11 cellular contexts compared by ENCODE assay signal in the genomic region with DNA sequence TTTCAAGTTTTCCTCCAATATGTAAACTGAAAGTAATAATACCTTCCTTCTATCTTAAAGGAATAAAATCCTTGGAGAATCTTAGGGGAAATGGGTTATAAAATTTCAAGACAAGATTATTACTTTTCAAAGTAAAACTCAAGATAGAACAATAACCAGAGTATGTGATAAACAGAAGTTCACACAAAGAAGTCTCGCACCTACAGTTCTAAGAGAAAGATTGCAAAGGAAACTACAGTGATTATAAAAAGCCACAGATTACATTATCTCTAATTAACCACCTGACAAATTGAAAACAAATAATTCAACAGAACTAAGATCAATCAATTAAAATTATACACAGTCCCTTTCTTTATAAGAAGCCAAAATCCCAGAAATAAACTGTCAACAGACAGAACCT. TPM values are rescaled to one million over a fixed set of nuclear protein-coding genes. Genes with fewer than 3 reads are reported as not detected.
DNase-seq lines count a peak whose midpoint lies in the region; ATAC-seq and TF ChIP-seq lines count a peak whose summit lies in the region.
"Had no signal": no experiment of that assay in that cellular context is flagged by ENCODE, and none has a peak within 500 bp of the region (broad histone marks: within the 10 kb centered on the region; RNA-seq: fewer than 3 reads in every experiment).

No MANE protein-coding gene starts in this region.

- H3F3A ChIP-seq in MM.1S (ENCODE audit: insufficient read depth, low read length), result peaks cover 18% of the 10 kb centered on the region

- peak overlapping the region; percentile 84 for H3K27ac ChIP-seq in CD4-positive, CD25-positive, alpha-beta regulatory T cell (ENCODE audit: insufficient read depth, low read length, poor library complexity, severe bottlenecking)
- peak overlapping the region; percentile 74; the same call in 1 of the 2 replicates for H3K27ac ChIP-seq in MM.1S (ENCODE audit: low read length)
- peak overlapping the region; percentile 80 for H3K27ac ChIP-seq in neutrophil
- H3K27ac ChIP-seq in ascending aorta, result peak overlapping the region in 1 of 2 donors; percentile 58

- no peaks in the 10 kb centered on the region for H4K20me1 ChIP-seq in MM.1S (ENCODE audit: insufficient read depth, low read length)

- H2AFZ ChIP-seq in MM.1S (ENCODE audit: low read length), result no peak overlapping the region

- peak overlapping the region; percentile 15; the same call in 1 of the 2 replicates for H3K9ac ChIP-seq in MM.1S (ENCODE audit: low read length)

- peaks cover 83% of the 10 kb centered on the region for H3K79me2 ChIP-seq in MM.1S (ENCODE audit: low read length)

- TF ChIP-seq CTCF in MM.1S (IDR thresholded peaks at IDR 0.05; ENCODE audit: low read length), result no peak
- TF ChIP-seq CTCF in neutrophil (IDR thresholded peaks at IDR 0.05), result no peak
- TF ChIP-seq CTCF in ascending aorta (IDR thresholded peaks at IDR 0.05), result no peak

- peak overlapping the region; percentile 95 to 97 (median 95) for H3K27ac Mint-ChIP-seq in CD4-positive, CD25-positive, alpha-beta regulatory T cell
- H3K27ac Mint-ChIP-seq in central memory CD8-positive, alpha-beta T cell (ENCODE audit: low read depth), result peak overlapping the region; percentile 95

- DNase-seq in CD4-positive, CD25-positive, alpha-beta regulatory T cell, result no peak
- DNase-seq in MM.1S, result no peak
- DNase-seq in central memory CD8-positive, alpha-beta T cell (ENCODE audit: low spot score in 2 of 2), result no peak
- DNase-seq in ascending aorta (ENCODE audit: low spot score in 2 of 2), result no peak
- DNase-seq: activated CD8-positive, alpha-beta memory T cell treated with anti-CD3 and anti-CD28 coated beads for 24 hours; cortex of kidney; NCI-H146 had no signal

- ATAC-seq in CD4-positive, CD25-positive, alpha-beta regulatory T cell (ENCODE audit: low read depth in 2 of 2), result no peak
- ATAC-seq in central memory CD8-positive, alpha-beta T cell (replicated peaks; ENCODE audit: extremely low read depth, poor library complexity, severe bottlenecking), result peak; percentile 83
- no peak for ATAC-seq in HG03469 (IDR thresholded peaks at IDR 0.05; ENCODE audit: unreplicated experiment)
- ATAC-seq in HG03571 (IDR thresholded peaks at IDR 0.05; ENCODE audit: unreplicated experiment), result no peak
- no peak for ATAC-seq in HG03097 (IDR thresholded peaks at IDR 0.05; ENCODE audit: low FRiP score, unreplicated experiment)

- H3K4me1 Mint-ChIP-seq in CD4-positive, CD25-positive, alpha-beta regulatory T cell, result peaks cover 31 to 74% (median 61%) of the 10 kb centered on the region in 4 donors
- H3K4me1 Mint-ChIP-seq in central memory CD8-positive, alpha-beta T cell, result peaks cover 62% of the 10 kb centered on the region

- intact Hi-C loops in ascending aorta (cut with DNase I), result no loop called here

- H3K9me3 Mint-ChIP-seq in CD4-positive, CD25-positive, alpha-beta regulatory T cell, result no peaks in the 10 kb centered on the region
- no peaks in the 10 kb centered on the region for H3K9me3 Mint-ChIP-seq in central memory CD8-positive, alpha-beta T cell

- H3K9me3 ChIP-seq in CD4-positive, CD25-positive, alpha-beta regulatory T cell (ENCODE audit: control insufficient read depth in 2 of 2, low read length in 2 of 2), result no peaks in the 10 kb centered on the region
- H3K9me3 ChIP-seq in MM.1S (replicated peaks; ENCODE audit: insufficient read depth, low read length) (no peaks in the 10 kb centered on the region), neutrophil (no peaks in the 10 kb centered on the region), ascending aorta (no peaks in the 10 kb centered on the region)

- H3K4me1 ChIP-seq in CD4-positive, CD25-positive, alpha-beta regulatory T cell (ENCODE audit: control insufficient read depth, insufficient read depth, low read length, poor library complexity, severe bottlenecking), result peaks cover 44% of the 10 kb centered on the region
- peaks cover 23% of the 10 kb centered on the region for H3K4me1 ChIP-seq in MM.1S (ENCODE audit: low read length)
- peaks cover 12 to 22% of the 10 kb centered on the region in 2 experiments for H3K4me1 ChIP-seq in neutrophil (ENCODE audit: control insufficient read depth in 1 of 2, insufficient read depth in 1 of 2, low read depth in 1 of 2, low read length in 1 of 2)
- H3K4me1 ChIP-seq in ascending aorta, result peaks cover 0 to 19% of the 10 kb centered on the region in 2 donors

- no peaks in the 10 kb centered on the region for H3K27me3 Mint-ChIP-seq in CD4-positive, CD25-positive, alpha-beta regulatory T cell
- H3K27me3 Mint-ChIP-seq in central memory CD8-positive, alpha-beta T cell, result no peaks in the 10 kb centered on the region

- H3K27me3 ChIP-seq in CD4-positive, CD25-positive, alpha-beta regulatory T cell (ENCODE audit: control insufficient read depth, insufficient read depth, low read length), result no peaks in the 10 kb centered on the region
- H3K27me3 ChIP-seq in MM.1S (replicated peaks; ENCODE audit: insufficient read depth, low read length) (no peaks in the 10 kb centered on the region), neutrophil (no peaks in the 10 kb centered on the region), ascending aorta (no peaks in the 10 kb centered on the region)

- peak overlapping the region; percentile 83 to 100 (median 91) for H3K4me3 Mint-ChIP-seq in CD4-positive, CD25-positive, alpha-beta regulatory T cell
- peak overlapping the region; percentile 88 for H3K4me3 Mint-ChIP-seq in central memory CD8-positive, alpha-beta T cell

- peak overlapping the region; percentile 86 for H3K4me2 ChIP-seq in MM.1S (ENCODE audit: low read depth, low read length)

- H3K36me3 ChIP-seq in CD4-positive, CD25-positive, alpha-beta regulatory T cell (ENCODE audit: control insufficient read depth, insufficient read depth, low read length), result no peaks in the 10 kb centered on the region
- H3K36me3 ChIP-seq in MM.1S (replicated peaks; ENCODE audit: insufficient read depth, low read length) (no peaks in the 10 kb centered on the region), neutrophil (no peaks in the 10 kb centered on the region), ascending aorta (no peaks in the 10 kb centered on the region)

- no peaks in the 10 kb centered on the region for H3K9me2 ChIP-seq in MM.1S (replicated peaks; ENCODE audit: insufficient read depth, low read length)

- peak overlapping the region; percentile 94 for H3K4me3 ChIP-seq in CD4-positive, CD25-positive, alpha-beta regulatory T cell (ENCODE audit: low read depth, low read length)
- peak overlapping the region; percentile 58 for H3K4me3 ChIP-seq in MM.1S (ENCODE audit: low read length)
- H3K4me3 ChIP-seq in neutrophil (ENCODE audit: low read depth in 1 of 2, low read length in 1 of 2), result peak overlapping the region in 1 of 2 experiments; percentile 49
- peak overlapping the region in 1 of 2 donors; percentile 59 for H3K4me3 ChIP-seq in ascending aorta

- H3K36me3 Mint-ChIP-seq in CD4-positive, CD25-positive, alpha-beta regulatory T cell, result no peaks in the 10 kb centered on the region
- H3K36me3 Mint-ChIP-seq in central memory CD8-positive, alpha-beta T cell (ENCODE audit: insufficient read depth), result peaks cover 14% of the 10 kb centered on the region

RNA-seq across cellular contexts. Expression of a gene that starts 34.0 kb away (rescaled TPM):
- 61.0 TPM for total RNA-seq in CD4-positive, CD25-positive, alpha-beta regulatory T cell
- 10 to 100 TPM in 3 of 4 donors, 1 to 10 TPM in 1; 8.2 to 18.3 (median 12.0) TPM for polyA plus RNA-seq in CD4-positive, CD25-positive, alpha-beta regulatory T cell
- total RNA-seq in ascending aorta, result 12.1 TPM

RNA-seq across cellular contexts. Expression of a gene that starts 57.2 kb away (rescaled TPM):
- total RNA-seq in CD4-positive, CD25-positive, alpha-beta regulatory T cell, result 19.2 TPM
- 10 to 100 TPM in 2 of 4 donors, 1 to 10 TPM in 2; 8.4 to 13.9 (median 9.4) TPM for polyA plus RNA-seq in CD4-positive, CD25-positive, alpha-beta regulatory T cell
- not detected for total RNA-seq in ascending aorta

RNA-seq across cellular contexts. Expression of a gene that starts 57.5 kb away (rescaled TPM):
- total RNA-seq in CD4-positive, CD25-positive, alpha-beta regulatory T cell, result 135 TPM
- 10 to 100 TPM; 69.0 to 88.8 (median 76.8) TPM for polyA plus RNA-seq in CD4-positive, CD25-positive, alpha-beta regulatory T cell
- total RNA-seq in ascending aorta, result 208 TPM

Comparison
In these comparisons a context has a peak if more than half of its experiments do, and no peak if none do; other contexts are left out.
1. RNA of a gene that starts 57.2 kb away (total RNA-seq): 19.2 TPM in CD4-positive, CD25-positive, alpha-beta regulatory T cell (single experiment); not detected in ascending aorta (single experiment); every median in the first group is over 10 times any median in the second.